9 cellular contexts compared by ENCODE assay signal in genomic region chr6:154928325-154928922, GRCh38.
DNase-seq lines count a peak whose midpoint lies in the region; ATAC-seq and TF ChIP-seq lines count a peak whose summit lies in the region.
"Had no signal": no experiment of that assay in that cellular context is flagged by ENCODE, and none has a peak within 500 bp of the region (broad histone marks: within the 10 kb centered on the region; RNA-seq: fewer than 3 reads in every experiment).

No MANE protein-coding gene starts in this region.

- H3K4me1 Mint-ChIP-seq in GM23338, result peaks cover 30% of the 10 kb centered on the region
- H3K4me1 Mint-ChIP-seq in T-helper 17 cell, result peaks cover 5% of the 10 kb centered on the region

- no peaks in the 10 kb centered on the region for H3K9me2 ChIP-seq in GM23338 (ENCODE audit: insufficient read depth)

- H3K27me3 ChIP-seq in GM23338 (ENCODE audit: insufficient read depth) (no peaks in the 10 kb centered on the region), ascending aorta (no peaks in the 10 kb centered on the region), iPS DF 6.9 (ENCODE audit: control insufficient read depth, insufficient read depth, low read length) (no peaks in the 10 kb centered on the region)

- ATAC-seq in GM23338, result peak; percentile 47
- ATAC-seq in T-helper 17 cell, result peak; percentile 59
- no peak for ATAC-seq in GM18511 (IDR thresholded peaks at IDR 0.05; ENCODE audit: unreplicated experiment)

- no peaks in the 10 kb centered on the region for H3K9me3 Mint-ChIP-seq in GM23338

- no peaks in the 10 kb centered on the region for H3K9me3 ChIP-seq in T-helper 17 cell (ENCODE audit: control insufficient read depth, low read length, poor library complexity, severe bottlenecking)
- no peaks in the 10 kb centered on the region for H3K9me3 ChIP-seq in ascending aorta
- H3K9me3 ChIP-seq in iPS DF 6.9 (ENCODE audit: control insufficient read depth, insufficient read depth, low read length), result no peaks in the 10 kb centered on the region

- intact Hi-C loops in ascending aorta (cut with DNase I), result loop anchor here (1.0 to 5.0 kb wide), 3 partner anchors 69 to 319 kb away; partner anchors contain the start of gene TIAM2

- H3K36me3 ChIP-seq in GM23338 (ENCODE audit: insufficient read depth), result no peaks in the 10 kb centered on the region
- no peaks in the 10 kb centered on the region for H3K36me3 ChIP-seq in ascending aorta
- H3K36me3 ChIP-seq in iPS DF 6.9 (ENCODE audit: control insufficient read depth, insufficient read depth, low read length), result no peaks in the 10 kb centered on the region

- no CpG with 5 or more reads among the region's 5 CpGs for WGBS in iPS DF 6.9 (ENCODE audit: insufficient coverage, insufficient read length)

- H3K27ac ChIP-seq in GM23338 (ENCODE audit: low read depth), result no peak overlapping the region
- no peak overlapping the region for H3K27ac ChIP-seq in ascending aorta
- no peak overlapping the region for H3K27ac ChIP-seq in iPS DF 6.9 (ENCODE audit: low read length)

- peak; percentile 51 for DNase-seq in DMS 273 treated with DMSO at 0.1 percent for 48 hours (lab: John Stamatoyannopoulos, UW)
- peak; percentile 93 for DNase-seq in GM23338 (ENCODE audit: low spot score)
- peak; percentile 67 for DNase-seq in NCI-H128 (lab: John Stamatoyannopoulos, UW; ENCODE audit: unreplicated experiment)
- DNase-seq in T-helper 17 cell, result peak; percentile 13 to 45 (median 16)
- DNase-seq in ascending aorta (ENCODE audit: low spot score in 2 of 2), result peak in 1 of 2 donors; percentile 79
- DNase-seq in iPS DF 6.9 (ENCODE audit: low read depth, low spot score), result peak; percentile 66
- DNase-seq in stimulated activated CD4-positive, alpha-beta T cell treated with anti-CD3 and anti-CD28 coated beads, Interleukin-15, amount 100 ng/mL, for 24 hours, result peak; percentile 78

- no peak overlapping the region for H3K27ac Mint-ChIP-seq in GM23338
- H3K27ac Mint-ChIP-seq in T-helper 17 cell, result no peak overlapping the region
- H3K27ac Mint-ChIP-seq: activated naive CD8-positive, alpha-beta T cell had no signal

- H3K79me2 ChIP-seq in GM23338 (replicated peaks; ENCODE audit: insufficient read depth), result no peaks in the 10 kb centered on the region

- peak; percentile 94 to 97 for TF ChIP-seq CTCF in GM23338 (conservative IDR thresholded peaks at IDR 0.05; ENCODE audit: low read depth in 2 of 2)
- peak; percentile 66 to 81 (median 68) for TF ChIP-seq CTCF in ascending aorta (IDR thresholded peaks at IDR 0.05)

- H3K4me3 Mint-ChIP-seq in GM23338 (no peak overlapping the region), T-helper 17 cell (no peak overlapping the region)
- H3K4me3 Mint-ChIP-seq: activated naive CD8-positive, alpha-beta T cell had no signal

- H3K4me3 ChIP-seq in GM23338 (no peak overlapping the region), ascending aorta (no peak overlapping the region), iPS DF 6.9 (ENCODE audit: low read length) (no peak overlapping the region)

- no peaks in the 10 kb centered on the region for H3F3A ChIP-seq in GM23338 (replicated peaks; ENCODE audit: low read depth)

- H3K36me3 Mint-ChIP-seq in GM23338 (ENCODE audit: low read depth), result no peaks in the 10 kb centered on the region
- peaks cover 2% of the 10 kb centered on the region for H3K36me3 Mint-ChIP-seq in T-helper 17 cell (ENCODE audit: low read depth)

- H3K27me3 Mint-ChIP-seq in GM23338 (ENCODE audit: insufficient read depth, low read depth, poor library complexity) (no peaks in the 10 kb centered on the region), T-helper 17 cell (no peaks in the 10 kb centered on the region)
- H3K27me3 Mint-ChIP-seq: activated naive CD8-positive, alpha-beta T cell had no signal

- no peaks in the 10 kb centered on the region for H4K20me1 ChIP-seq in GM23338 (replicated peaks; ENCODE audit: insufficient read depth)

- H3K4me1 ChIP-seq in GM23338 (ENCODE audit: insufficient read depth), result peaks cover 20% of the 10 kb centered on the region
- no peaks in the 10 kb centered on the region for H3K4me1 ChIP-seq in ascending aorta
- H3K4me1 ChIP-seq in iPS DF 6.9 (ENCODE audit: control insufficient read depth, insufficient read depth, low read length), result peaks cover 2% of the 10 kb centered on the region

- H3K4me2 ChIP-seq in GM23338, result no peak overlapping the region

- no peak overlapping the region for H2AFZ ChIP-seq in GM23338

TF ChIP-seq in GM23338, 12 proteins besides CTCF, POLR2A, EP300 and RAD21:
- TF ChIP-seq NANOG (IDR thresholded peaks at IDR 0.05; ENCODE audit: borderline replicate concordance) (no peak), REST (IDR thresholded peaks at IDR 0.05; ENCODE audit: unreplicated experiment) (no peak), STAT1 (IDR thresholded peaks at IDR 0.05; ENCODE audit: unreplicated experiment) (no peak), ETS1 (IDR thresholded peaks at IDR 0.05) (no peak), POLR2AphosphoS5 (IDR thresholded peaks at IDR 0.05; ENCODE audit: low read depth) (no peak), CREB1 (CRISPR knock-in tag; IDR thresholded peaks at IDR 0.05; ENCODE audit: low read depth) (no peak)
TF ChIP-seq in GM23338: peak in this region for 0.
